8 cellular contexts compared by ENCODE assay signal in genomic region chr7:151520419-151521229, GRCh38. TPM values are rescaled to one million over a fixed set of nuclear protein-coding genes. Genes with fewer than 3 reads are reported as not detected.
A peak's percentile ranks its signal among the peaks of the same experiment; 100 is the strongest.
DNase-seq lines count a peak whose midpoint lies in the region; ATAC-seq, FAIRE-seq and TF ChIP-seq lines count a peak whose summit lies in the region.

No MANE protein-coding gene starts in this region.

- ATAC-seq in GM18861 (IDR thresholded peaks at IDR 0.05; ENCODE audit: unreplicated experiment) = peak; percentile 1
- peak; percentile 4 for ATAC-seq in foreskin keratinocyte
- ATAC-seq in omental fat pad (ENCODE audit: low FRiP score) = peak; percentile 13
- ATAC-seq in upper lobe of left lung (ENCODE audit: low FRiP score in 2 of 2) = peak in 1 of 2 donors; percentile 11

- no peak for TF ChIP-seq EP300 in upper lobe of left lung (IDR thresholded peaks at IDR 0.05)

- 12 to 22% methylated on average over 18 to 42 of the region's 53 CpGs for WGBS in upper lobe of left lung, 2 donors

- FAIRE-seq in D721Med (lab: Jason Lieb, UNC) = no peak

- H3K4me1 ChIP-seq in foreskin keratinocyte (peaks cover 4% of the 10 kb centered on the region), upper lobe of left lung (peaks cover 17 to 39% (median 28%) of the 10 kb centered on the region in 4 donors)

- peak; percentile 82 for DNase-seq in NCI-H2227 (lab: John Stamatoyannopoulos, UW; ENCODE audit: unreplicated experiment)
- DNase-seq in activated effector memory CD4-positive, alpha-beta T cell treated with anti-CD3 and anti-CD28 coated beads, Interleukin-2, amount 50 U/mL, for 16 hours = peak; percentile 77
- no peak for DNase-seq in foreskin keratinocyte
- DNase-seq in omental fat pad (ENCODE audit: low spot score) = no peak
- peak; percentile 61 to 91 for DNase-seq in upper lobe of left lung
- no peak for DNase-seq in D721Med (ENCODE audit: insufficient read length, low spot score)
- DNase-seq in GM19238 (ENCODE audit: insufficient read length, low spot score) = no peak

- TF ChIP-seq POLR2A in upper lobe of left lung (IDR thresholded peaks at IDR 0.05) = no peak

- no peaks in the 10 kb centered on the region for H3K9me3 ChIP-seq in upper lobe of left lung

- TF ChIP-seq CTCF in foreskin keratinocyte (conservative IDR thresholded peaks at IDR 0.05) (no peak), omental fat pad (IDR thresholded peaks at IDR 0.05) (no peak), upper lobe of left lung (IDR thresholded peaks at IDR 0.05) (no peak), D721Med (IDR thresholded peaks at IDR 0.05; ENCODE audit: insufficient read depth, missing control alignments) (no peak)

- H3K27ac ChIP-seq in foreskin keratinocyte (peak overlapping the region; percentile 58), upper lobe of left lung (peak overlapping the region; percentile 99 to 100 (median 99))

- no peaks in the 10 kb centered on the region for H3K36me3 ChIP-seq in upper lobe of left lung

- H3K27me3 ChIP-seq in foreskin keratinocyte (no peaks in the 10 kb centered on the region), upper lobe of left lung (no peaks in the 10 kb centered on the region)

- H3K4me3 ChIP-seq in upper lobe of left lung = peak overlapping the region; percentile 26 to 97 (median 87)

RNA-seq across cellular contexts. Expression of gene RHEB, which starts 0.9 kb away (rescaled TPM):
- total RNA-seq in foreskin keratinocyte = 80.0 and 83.3 TPM in 2 replicates
- polyA plus RNA-seq in foreskin keratinocyte = 106 and 123 TPM in 2 replicates
- 100 to 1,000 TPM in 2 of 4 donors, 10 to 100 TPM in 2; 93.9 to 124 (median 104) TPM for total RNA-seq in omental fat pad
- total RNA-seq in upper lobe of left lung = 100 to 1,000 TPM in 2 of 6 donors, 10 to 100 TPM in 4; 63.0 to 105 (median 93.4) TPM

Comparison
In these comparisons a context has a peak if more than half of its experiments do, and no peak if none do; other contexts are left out.
1. DNase-seq: peak in NCI-H2227 (single experiment), activated effector memory CD4-positive, alpha-beta T cell treated with anti-CD3 and anti-CD28 coated beads, Interleukin-2, amount 50 U/mL, for 16 hours (single experiment) and upper lobe of left lung (2 of 2); none in foreskin keratinocyte (0 of 2), omental fat pad (single experiment), D721Med (single experiment) and GM19238 (single experiment).